18 cellular contexts compared by ENCODE assay signal in the genomic region with DNA sequence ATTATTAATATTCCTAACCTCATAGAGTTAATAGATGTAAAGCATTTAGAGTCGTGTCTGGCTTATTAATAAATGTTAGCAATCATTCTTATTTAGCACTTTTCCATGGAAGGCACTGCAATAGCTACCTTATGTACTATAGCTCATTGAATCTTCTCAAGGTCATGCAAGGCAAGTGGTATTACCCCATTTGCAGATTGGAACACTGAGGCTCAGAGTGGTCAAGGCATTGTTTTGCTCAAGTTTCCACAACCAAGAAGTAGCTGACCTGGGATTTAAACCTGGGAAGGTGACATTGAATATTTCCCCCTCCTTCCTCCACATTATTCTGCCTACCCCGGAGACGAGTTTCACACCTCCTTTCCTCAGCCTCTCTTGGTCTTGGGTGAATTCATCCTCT. TPM values are rescaled to one million over a fixed set of nuclear protein-coding genes. Genes with fewer than 3 reads are reported as not detected.
DNase-seq lines count a peak whose midpoint lies in the region; ATAC-seq, FAIRE-seq and TF ChIP-seq lines count a peak whose summit lies in the region.
"Had no signal": no experiment of that assay in that cellular context is flagged by ENCODE, and none has a peak within 500 bp of the region (broad histone marks: within the 10 kb centered on the region; RNA-seq: fewer than 3 reads in every experiment).

No MANE protein-coding gene starts in this region.

- FAIRE-seq in HepG2 (lab: Jason Lieb, UNC) = no peak
- FAIRE-seq: RCC 7860 had no signal

- H2AFZ ChIP-seq in OCI-LY7 (ENCODE audit: low read length) (peak overlapping the region; percentile 15; the same call in 1 of the 2 replicates), HepG2 (ENCODE audit: low read length) (no peak overlapping the region), osteoblast (ENCODE audit: low read length) (no peak overlapping the region)
- H2AFZ ChIP-seq: GM23338 had no signal

- H3K27me3 ChIP-seq in BLaER1 treated with 17β-estradiol and CSF1 and Interleukin-3, amounts not matched to agents 10 nM and 100 nM = no peaks in the 10 kb centered on the region
- peaks cover 0 to 17% of the 10 kb centered on the region in 2 experiments; a peak in 4 of 5 replicates for H3K27me3 ChIP-seq in HepG2 (ENCODE audit: control insufficient read depth in 1 of 2, insufficient read depth in 2 of 2, low read length in 2 of 2)
- no peaks in the 10 kb centered on the region for H3K27me3 ChIP-seq in neutrophil
- no peaks in the 10 kb centered on the region for H3K27me3 ChIP-seq in osteoblast (ENCODE audit: insufficient read depth, low read length)

- TF ChIP-seq EP300 in HepG2 (IDR thresholded peaks at IDR 0.05; ENCODE audit: low read depth in 2 of 2, low read length in 2 of 2) (no peak), HepG2 (CRISPR knock-in tag; IDR thresholded peaks at IDR 0.05; ENCODE audit: borderline replicate concordance) (no peak)

- TF ChIP-seq CTCF in OCI-LY7 (conservative IDR thresholded peaks at IDR 0.05; ENCODE audit: low read length) (no peak), HepG2 (CRISPR knock-in tag; IDR thresholded peaks at IDR 0.05) (no peak), neutrophil (IDR thresholded peaks at IDR 0.05) (no peak), osteoblast (IDR thresholded peaks at IDR 0.05; ENCODE audit: extremely low read depth, low read depth, low read length) (no peak)

- ATAC-seq in HepG2 = no peak
- ATAC-seq in esophagus mucosa = no peak
- ATAC-seq: CD8-positive, alpha-beta T cell; GM23338 had no signal

- WGBS in HepG2 (ENCODE audit: low lambda C conversion rate) = 29% methylated on average over 3 of the region's 3 CpGs

- CTCF ChIA-PET in OCI-LY7 (lab: Charles Lee; ENCODE audit: unreplicated experiment) (interaction anchor here (0.6 kb wide), 1 partner anchor 32 kb away, joined by 3 read pairs; no protein-coding TSS in a partner anchor), HepG2 (lab: Yijun Ruan, JAX; ENCODE audit: low intra/inter-chr PET ratio, low total read pairs) (no interaction called here)

- POLR2A ChIA-PET in OCI-LY7 (lab: Charles Lee) (interaction anchor here (0.6 to 3.2 kb wide), 10 partner anchors 10 to 357 kb away, joined by 3 to 15 read pairs (median 4); no protein-coding TSS in a partner anchor), HepG2 (lab: Yijun Ruan, JAX) (no interaction called here)

- DNase-seq in OCI-LY7 (ENCODE audit: low spot score) = no peak
- DNase-seq in HepG2 (ENCODE audit: low spot score) = no peak
- DNase-seq in SIG-M5 (lab: John Stamatoyannopoulos, UW) = no peak
- no peak for DNase-seq in inferior parietal cortex (ENCODE audit: extremely low spot score)
- no peak for DNase-seq in osteoblast (ENCODE audit: insufficient read length, low spot score, missing footprints)
- DNase-seq: CD8-positive, alpha-beta T cell; MM.1S; NCI-H1105 treated with DMSO at 0.1 percent for 48 hours; NCI-H187; NCI-H2171; NCI-H510A; SHP77 had no signal

- TF ChIP-seq RAD21 in HepG2 (CRISPR knock-in tag; IDR thresholded peaks at IDR 0.05) = no peak

- H3K9me2 ChIP-seq in OCI-LY7 (ENCODE audit: insufficient read depth, low read length) = no peaks in the 10 kb centered on the region

- H4K20me1 ChIP-seq in BLaER1 treated with 17β-estradiol and CSF1 and Interleukin-3, amounts not matched to agents 10 nM and 100 nM = no peaks in the 10 kb centered on the region
- no peaks in the 10 kb centered on the region for H4K20me1 ChIP-seq in OCI-LY7 (ENCODE audit: insufficient read depth, low read length)
- H4K20me1 ChIP-seq in HepG2 (ENCODE audit: insufficient read depth, low read length) = no peaks in the 10 kb centered on the region
- H4K20me1 ChIP-seq in osteoblast (ENCODE audit: insufficient read depth, low read length) = no peaks in the 10 kb centered on the region

- H3K4me3 ChIP-seq in BLaER1 treated with 17β-estradiol and CSF1 and Interleukin-3, amounts not matched to agents 10 nM and 100 nM = peak overlapping the region in 4 of 10 experiments; percentile 19 to 43 (median 32); a peak in 6 of 20 replicates
- no peak overlapping the region for H3K4me3 ChIP-seq in OCI-LY7 (ENCODE audit: low read depth, low read length, poor library complexity, severe bottlenecking)
- no peak overlapping the region for H3K4me3 ChIP-seq in HepG2 (replicated peaks in 1 of 3; ENCODE audit: insufficient read depth in 1 of 3, low read depth in 2 of 3, low read length in 3 of 3)
- peak overlapping the region; percentile 77 to 82 for H3K4me3 ChIP-seq in neutrophil (ENCODE audit: low read depth in 1 of 2, low read length in 1 of 2)
- no peak overlapping the region for H3K4me3 ChIP-seq in osteoblast (ENCODE audit: insufficient read depth, low read length)
- H3K4me3 ChIP-seq: GM23338 had no signal

- in situ Hi-C loops in HepG2 (cut with HindIII; ENCODE audit: extremely low pct_ligation_motif_present, low pct_unique_long_range_greater_than_20kb) = no loop called here

- no peak for TF ChIP-seq POLR2A in HepG2 (IDR thresholded peaks at IDR 0.05; ENCODE audit: insufficient read depth in 1 of 2, low read depth in 2 of 2, low read length in 2 of 2)

- H3K27ac ChIP-seq in BLaER1 treated with 17β-estradiol and CSF1 and Interleukin-3, amounts not matched to agents 10 nM and 100 nM = peak overlapping the region in 9 of 11 experiments; percentile 43 to 91 (median 80); a peak in 18 of 22 replicates
- peak overlapping the region; percentile 34 for H3K27ac ChIP-seq in OCI-LY7 (ENCODE audit: low read depth, low read length, poor library complexity, severe bottlenecking)
- no peak overlapping the region for H3K27ac ChIP-seq in HepG2 (ENCODE audit: extremely low read length, insufficient read depth, low read length)
- H3K27ac ChIP-seq in neutrophil = peak overlapping the region; percentile 95
- H3K27ac ChIP-seq in osteoblast (ENCODE audit: low read depth, low read length) = no peak overlapping the region
- H3K27ac ChIP-seq: KMS-11 had no signal

- H3K9ac ChIP-seq in BLaER1 treated with 17β-estradiol and CSF1 and Interleukin-3, amounts not matched to agents 10 nM and 100 nM = peak overlapping the region in 8 of 11 experiments; percentile 9 to 79 (median 70); a peak in 14 of 22 replicates
- H3K9ac ChIP-seq in HepG2 (ENCODE audit: insufficient read depth, low read depth, low read length) = no peak overlapping the region
- H3K9ac ChIP-seq: KMS-11 had no signal

- H3K9me3 ChIP-seq in BLaER1 treated with 17β-estradiol and CSF1 and Interleukin-3, amounts not matched to agents 10 nM and 100 nM (replicated peaks in 1 of 11) = peaks cover 0 to 3% (median 0%) of the 10 kb centered on the region in 11 experiments; a peak in 3 of 22 replicates
- H3K9me3 ChIP-seq in OCI-LY7 (ENCODE audit: low read length) (no peaks in the 10 kb centered on the region), HepG2 (ENCODE audit: low read length) (no peaks in the 10 kb centered on the region), neutrophil (no peaks in the 10 kb centered on the region), osteoblast (ENCODE audit: low read depth, low read length) (no peaks in the 10 kb centered on the region)

- intact Hi-C loops in OCI-LY7 (cut with micrococcal nuclease; ENCODE audit: unreplicated experiment) (no loop called here), HepG2 (cut with micrococcal nuclease; ENCODE audit: unreplicated experiment) (no loop called here)

- H3K36me3 ChIP-seq in BLaER1 treated with 17β-estradiol and CSF1 and Interleukin-3, amounts not matched to agents 10 nM and 100 nM = no peaks in the 10 kb centered on the region
- no peaks in the 10 kb centered on the region for H3K36me3 ChIP-seq in OCI-LY7 (ENCODE audit: insufficient read depth, low read length)
- no peaks in the 10 kb centered on the region for H3K36me3 ChIP-seq in HepG2 (replicated peaks in 1 of 2; ENCODE audit: control insufficient read depth in 1 of 2, insufficient read depth in 2 of 2, low read length in 2 of 2)
- H3K36me3 ChIP-seq in neutrophil = no peaks in the 10 kb centered on the region
- H3K36me3 ChIP-seq in osteoblast (ENCODE audit: insufficient read depth, low read length) = no peaks in the 10 kb centered on the region

- peaks cover 26 to 97% (median 68%) of the 10 kb centered on the region in 10 experiments for H3K4me1 ChIP-seq in BLaER1 treated with 17β-estradiol and CSF1 and Interleukin-3, amounts not matched to agents 10 nM and 100 nM
- peaks cover 38% of the 10 kb centered on the region for H3K4me1 ChIP-seq in OCI-LY7 (ENCODE audit: insufficient read depth, low read length, poor library complexity, severe bottlenecking)
- H3K4me1 ChIP-seq in HepG2 (ENCODE audit: insufficient read depth, low read length) = peaks cover 12% of the 10 kb centered on the region
- peaks cover 80 to 83% of the 10 kb centered on the region in 2 experiments for H3K4me1 ChIP-seq in neutrophil (ENCODE audit: control insufficient read depth in 1 of 2, insufficient read depth in 1 of 2, low read depth in 1 of 2, low read length in 1 of 2)
- H3K4me1 ChIP-seq in osteoblast (ENCODE audit: insufficient read depth, low read length) = peaks cover 25% of the 10 kb centered on the region

- H3K4me2 ChIP-seq in BLaER1 treated with 17β-estradiol and CSF1 and Interleukin-3, amounts not matched to agents 10 nM and 100 nM = peak overlapping the region; percentile 28 to 97 (median 84); a peak in 21 of 22 replicates
- H3K4me2 ChIP-seq in OCI-LY7 (ENCODE audit: low read length) = peak overlapping the region; percentile 64
- H3K4me2 ChIP-seq in HepG2 (ENCODE audit: low read depth, low read length) = no peak overlapping the region
- no peak overlapping the region for H3K4me2 ChIP-seq in osteoblast (ENCODE audit: insufficient read depth, low read length)
- H3K4me2 ChIP-seq: GM23338, KMS-11 had no signal

- BruUV-seq in OCI-LY7 (replicated peaks; lab: Mats Ljungman, UMichigan) (no TSS peak), HepG2 (replicated peaks; lab: Mats Ljungman, UMichigan) (no TSS peak)

- H3K79me2 ChIP-seq in OCI-LY7 (ENCODE audit: insufficient read depth, low read depth, low read length) (no peaks in the 10 kb centered on the region), HepG2 (ENCODE audit: insufficient read depth, low read length) (no peaks in the 10 kb centered on the region), osteoblast (ENCODE audit: insufficient read depth, low read length) (no peaks in the 10 kb centered on the region)

RNA-seq across cellular contexts. Expression of a gene that starts 37.8 kb away (rescaled TPM):
- 24.1 and 29.0 TPM in 2 replicates for total RNA-seq in OCI-LY7 (2014; rRNA removed; shearing (Covaris generic))
- 104 and 114 TPM in 2 replicates for total RNA-seq in OCI-LY7 (2022)
- 19.7 and 26.3 TPM in 2 replicates for total RNA-seq in HepG2 (2016; rRNA removed; fragmentation: Illumina TruSeq; extraction: Trizol)
- 9.5 and 9.6 TPM in 2 replicates for total RNA-seq in HepG2 (2016; cell fraction: cytosol; rRNA removed; fragmentation: Illumina TruSeq; extraction: Trizol; ENCODE audit: low read depth)
- 17.2 and 24.4 TPM in 2 replicates for total RNA-seq in HepG2 (2016; cell fraction: insoluble cytoplasmic fraction; rRNA removed; fragmentation: Illumina TruSeq; extraction: Trizol)
- 7.9 and 8.4 TPM in 2 replicates for total RNA-seq in HepG2 (2016; cell fraction: membrane; rRNA removed; fragmentation: Illumina TruSeq; extraction: Trizol)
- total RNA-seq in HepG2 (2016; cell fraction: nucleus; rRNA removed; fragmentation: Illumina TruSeq; extraction: Trizol) = 15.7 and 18.2 TPM in 2 replicates
- polyA plus RNA-seq in HepG2 (2011; rRNA removed) = 12.2 and 13.9 TPM in 2 replicates
- polyA plus RNA-seq in HepG2 (2011; cell fraction: cytosol; rRNA removed) = 5.6 and 7.2 TPM in 2 replicates
- polyA plus RNA-seq in HepG2 (2011; cell fraction: nucleus; rRNA removed) = 7.5 and 7.6 TPM in 2 replicates
- polyA plus RNA-seq in HepG2 (2012) = 7.5 and 7.9 TPM in 2 replicates
- polyA plus RNA-seq in HepG2 (2016; cell fraction: cytosol; fragmentation: Illumina TruSeq; extraction: Trizol; ENCODE audit: low read depth) = 0.67 and 1.0 TPM in 2 replicates
- polyA plus RNA-seq in HepG2 (2016; cell fraction: insoluble cytoplasmic fraction; fragmentation: Illumina TruSeq; extraction: Trizol; ENCODE audit: low read depth) = 11.7 and 12.0 TPM in 2 replicates
- 1.4 and 1.6 TPM in 2 replicates for polyA plus RNA-seq in HepG2 (2016; cell fraction: membrane; fragmentation: Illumina TruSeq; extraction: Trizol; ENCODE audit: low read depth)
- 16.9 and 17.5 TPM in 2 replicates for polyA plus RNA-seq in HepG2 (2016; cell fraction: nucleus; fragmentation: Illumina TruSeq; extraction: Trizol; ENCODE audit: insufficient read depth, low read depth)
- polyA minus RNA-seq in HepG2 (2011; rRNA and poly(A)+ RNA removed; ENCODE audit: low replicate concordance) = 26.2 and 75.0 TPM in 2 replicates
- 11.7 and 13.3 TPM in 2 replicates for polyA minus RNA-seq in HepG2 (2011; cell fraction: cytosol; rRNA and poly(A)+ RNA removed)
- polyA minus RNA-seq in HepG2 (2011; cell fraction: nucleus; rRNA and poly(A)+ RNA removed) = 20.0 and 20.3 TPM in 2 replicates
- 18.9 TPM for total RNA-seq in esophagus mucosa
- 10.9 and 13.3 TPM in 2 replicates for total RNA-seq in osteoblast

RNA-seq across cellular contexts. Expression of a gene that starts 50.3 kb away (rescaled TPM):
- total RNA-seq in OCI-LY7 (2014; rRNA removed; shearing (Covaris generic)) = 6.1 and 8.0 TPM in 2 replicates
- total RNA-seq in OCI-LY7 (2022) = 24.5 and 32.8 TPM in 2 replicates
- 0.18 and 0.27 TPM in 2 replicates for total RNA-seq in HepG2 (2016; rRNA removed; fragmentation: Illumina TruSeq; extraction: Trizol)
- total RNA-seq in HepG2 (2016; cell fraction: cytosol; rRNA removed; fragmentation: Illumina TruSeq; extraction: Trizol; ENCODE audit: low read depth) = not detected in 2 replicates
- total RNA-seq in HepG2 (2016; cell fraction: insoluble cytoplasmic fraction; rRNA removed; fragmentation: Illumina TruSeq; extraction: Trizol) = 0.18 and 0.22 TPM in 2 replicates
- total RNA-seq in HepG2 (2016; cell fraction: membrane; rRNA removed; fragmentation: Illumina TruSeq; extraction: Trizol) = 0.19 and 0.21 TPM in 2 replicates
- total RNA-seq in HepG2 (2016; cell fraction: nucleus; rRNA removed; fragmentation: Illumina TruSeq; extraction: Trizol) = 0.09 and 0.12 TPM in 2 replicates
- polyA plus RNA-seq in HepG2 (2011; rRNA removed) = 22.8 and 24.0 TPM in 2 replicates
- 26.7 and 29.6 TPM in 2 replicates for polyA plus RNA-seq in HepG2 (2011; cell fraction: cytosol; rRNA removed)
- polyA plus RNA-seq in HepG2 (2011; cell fraction: nucleus; rRNA removed) = 4.9 and 6.8 TPM in 2 replicates
- 10.9 and 16.0 TPM in 2 replicates for polyA plus RNA-seq in HepG2 (2012)
- polyA plus RNA-seq in HepG2 (2016; cell fraction: cytosol; fragmentation: Illumina TruSeq; extraction: Trizol; ENCODE audit: low read depth) = 0.05 TPM in 1 of 2 replicates, not detected in the other
- polyA plus RNA-seq in HepG2 (2016; cell fraction: insoluble cytoplasmic fraction; fragmentation: Illumina TruSeq; extraction: Trizol; ENCODE audit: low read depth) = 0.32 and 0.41 TPM in 2 replicates
- 0.07 and 0.11 TPM in 2 replicates for polyA plus RNA-seq in HepG2 (2016; cell fraction: membrane; fragmentation: Illumina TruSeq; extraction: Trizol; ENCODE audit: low read depth)
- polyA plus RNA-seq in HepG2 (2016; cell fraction: nucleus; fragmentation: Illumina TruSeq; extraction: Trizol; ENCODE audit: insufficient read depth, low read depth) = 0.18 and 0.37 TPM in 2 replicates
- 0.65 and 54.4 TPM in 2 replicates for polyA minus RNA-seq in HepG2 (2011; rRNA and poly(A)+ RNA removed; ENCODE audit: low replicate concordance)
- 6.2 and 10.5 TPM in 2 replicates for polyA minus RNA-seq in HepG2 (2011; cell fraction: cytosol; rRNA and poly(A)+ RNA removed)
- 2.2 and 3.5 TPM in 2 replicates for polyA minus RNA-seq in HepG2 (2011; cell fraction: nucleus; rRNA and poly(A)+ RNA removed)
- 7.6 TPM for total RNA-seq in esophagus mucosa
- total RNA-seq in osteoblast = under 0.01 TPM in 2 replicates

Comparison
In these comparisons a context has a peak if more than half of its experiments do, and no peak if none do; other contexts are left out.
1. H3K27ac ChIP-seq: peak in BLaER1 treated with 17β-estradiol and CSF1 and Interleukin-3, amounts not matched to agents 10 nM and 100 nM (9 of 11), OCI-LY7 (single experiment) and neutrophil (single experiment); none in HepG2 (single experiment) and osteoblast (single experiment).
2. H3K4me2 ChIP-seq: peak in BLaER1 treated with 17β-estradiol and CSF1 and Interleukin-3, amounts not matched to agents 10 nM and 100 nM (11 of 11) and OCI-LY7 (single experiment); none in HepG2 (single experiment) and osteoblast (single experiment).
3. H3K4me3 ChIP-seq: peak in neutrophil (2 of 2); none in OCI-LY7 (single experiment), HepG2 (0 of 3) and osteoblast (single experiment).